14 cellular contexts compared by ENCODE assay signal in genomic region chr12:87020071-87020470, GRCh38.
"Had no signal": no experiment of that assay in that cellular context is flagged by ENCODE, and none has a peak within 500 bp of the region (broad histone marks: within the 10 kb centered on the region; RNA-seq: fewer than 3 reads in every experiment).

No MANE protein-coding gene starts in this region.

- H3K4me3 ChIP-seq: skin epidermis, transverse colon, vagina had no signal

- DNase-seq: activated CD4-positive, alpha-beta T cell treated with anti-CD3 and anti-CD28 coated beads, Interleukin-2, amount 10 ng/mL, durations not matched to agents 7 days and 5 days; activated gamma-delta T cell treated with Interleukin-2 at 50 U/mL for 16 hours; brain microvascular endothelial cell; effector memory CD4-positive, alpha-beta T cell; islet precursor cell; naive thymus-derived CD8-positive, alpha-beta T cell; nucleus accumbens; stimulated activated CD4-positive, alpha-beta T cell treated with anti-CD3 and anti-CD28 coated beads, Interleukin-15, amount 100 ng/mL, for 24 hours; stimulated activated CD4-positive, alpha-beta T cell treated with anti-CD3 and anti-CD28 coated beads, Interleukin-4, amount 100 ng/mL, for 1 hour; stimulated activated naive B cell treated with anti-CD40 and anti-IgM and Interleukin-4, amounts not matched to agents 10 μg/mL and 1 μg/mL and 100 μg/mL, for 72 hours; substantia nigra; transverse colon had no signal

- H3K4me1 ChIP-seq: transverse colon, vagina had no signal

- H3K36me3 ChIP-seq: brain microvascular endothelial cell, transverse colon, vagina had no signal

- H3K27me3 ChIP-seq: brain microvascular endothelial cell, transverse colon, vagina had no signal

- H3K9me3 ChIP-seq: transverse colon, vagina had no signal
